ENCODE assay signal across 9 cellular contexts in the genomic region with DNA sequence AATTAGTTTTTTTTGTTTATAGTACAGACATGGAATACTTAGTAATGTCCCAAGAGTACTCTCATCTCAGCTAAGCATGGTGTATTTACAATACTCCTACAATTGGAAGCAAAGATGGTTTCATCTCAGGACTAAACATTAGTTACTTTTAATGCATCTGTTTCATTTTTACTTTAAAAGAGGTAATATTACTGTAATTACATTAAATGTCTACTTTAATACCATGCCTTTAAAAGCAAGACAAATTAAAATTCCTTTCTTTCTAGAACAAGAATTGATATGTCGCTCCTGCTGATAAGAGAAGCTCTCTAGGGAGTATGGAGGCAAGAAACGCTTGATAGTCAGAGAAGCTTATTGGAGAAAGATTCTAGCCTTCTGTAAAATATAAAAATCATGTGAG.
"Had no signal": no experiment of that assay in that cellular context is flagged by ENCODE, and none has a peak within 500 bp of the region (broad histone marks: within the 10 kb centered on the region; RNA-seq: fewer than 3 reads in every experiment).

No MANE protein-coding gene starts in this region.

- ATAC-seq: GM23338, HCT116 had no signal

- H3K4me3 Mint-ChIP-seq: GM23338, H9, HFFc6 had no signal

- H3K4me1 Mint-ChIP-seq: H9 had no signal

- H3K36me3 ChIP-seq: HAP-1 had no signal

- DNase-seq: GM23248, GOT3, H7, H9, HCEC 1CT, HFFc6 had no signal

- H3K9ac ChIP-seq: GM23248 had no signal

- H3K9me3 ChIP-seq: HAP-1 had no signal

- H3K4me3 ChIP-seq: GM23248, GM23338, HAP-1 had no signal

- H3K27ac Mint-ChIP-seq: GM23338, H9, HFFc6 had no signal

- H3K4me1 ChIP-seq: HAP-1 had no signal

- H3K27ac ChIP-seq: GM23248 had no signal

- H2AFZ ChIP-seq: GM23248 had no signal

- H3K4me2 ChIP-seq: GM23338 had no signal

- H3K9me3 Mint-ChIP-seq: GM23338, H9, HFFc6 had no signal
